In the genomic region with DNA sequence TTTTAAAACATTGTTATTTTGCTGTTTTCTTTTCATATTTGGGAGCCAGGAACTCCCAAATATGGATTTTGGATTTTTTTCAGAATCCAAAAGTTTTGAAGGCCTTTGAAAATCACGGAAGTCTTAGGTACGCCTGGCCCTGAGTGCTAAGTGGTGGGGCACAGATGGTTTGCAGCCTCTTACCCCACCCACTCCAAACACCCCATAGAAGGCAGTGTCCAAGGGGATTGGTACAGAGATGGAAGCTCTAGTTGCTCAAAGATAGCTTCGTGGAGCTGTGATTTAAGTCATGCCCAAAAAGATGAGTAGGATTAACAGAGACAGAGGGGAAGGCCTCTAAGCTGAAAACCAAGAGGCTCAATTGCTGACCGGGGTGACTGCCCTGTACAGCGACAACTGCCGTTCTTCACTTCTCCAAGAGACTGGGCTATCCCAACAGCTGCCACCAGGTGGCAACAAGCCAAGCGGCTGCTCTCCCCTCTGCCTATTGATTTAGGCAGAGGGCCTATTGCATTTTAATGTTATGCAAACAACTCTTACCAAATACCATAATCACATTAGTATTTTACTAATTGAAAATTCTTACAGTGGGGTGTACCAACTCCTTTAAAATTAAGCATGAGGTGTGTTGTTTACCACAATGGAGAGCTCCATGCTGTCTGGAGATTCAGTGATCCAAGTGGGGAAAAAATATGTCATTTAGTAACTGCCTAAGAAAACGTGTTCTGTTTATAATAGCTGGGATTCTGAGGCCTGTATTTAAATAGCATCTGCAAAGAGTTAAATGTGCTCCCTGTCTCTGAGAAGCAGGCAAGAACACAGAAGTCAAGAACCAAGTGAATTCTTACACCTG, we compare ENCODE assay signal across 8 cellular contexts.
DNase-seq lines count a peak whose midpoint lies in the region; ATAC-seq and TF ChIP-seq lines count a peak whose summit lies in the region.

No MANE protein-coding gene starts in this region.

- POLR2A ChIA-PET in GM10248 (lab: Yijun Ruan, JAX) = no interaction called here
- POLR2A ChIA-PET in RWPE1 (lab: Yijun Ruan, JAX; ENCODE audit: low non-redundant PET) = no interaction called here

- H3K27ac ChIP-seq in RWPE1 = no peak overlapping the region

- no peak overlapping the region for H3K4me3 ChIP-seq in fibroblast of villous mesenchyme (ENCODE audit: low read depth, low read length)

- DNase-seq in GM10248 (ENCODE audit: extremely low spot score) (peak; percentile 82), LoVo (ENCODE audit: low spot score) (peak; percentile 82), RWPE1 (ENCODE audit: low spot score) (peak; percentile 75), fibroblast of villous mesenchyme (ENCODE audit: low read depth) (peak; percentile 69), nucleus accumbens (lab: John Stamatoyannopoulos, UW) (peak in 50 of 56 donors; percentile 7 to 87 (median 46)), superior temporal gyrus (ENCODE audit: extremely low spot score) (peak; percentile 90)
- peak; percentile 63 to 77 for DNase-seq in activated T-helper 1 cell treated with anti-CD3 and anti-CD28 coated beads, Interleukin-2, amount 50 U/mL, for 16 hours (ENCODE audit: low read depth in 1 of 2, low spot score in 1 of 2)

- ATAC-seq in HG03045 (IDR thresholded peaks at IDR 0.05; ENCODE audit: unreplicated experiment) = no peak

- TF ChIP-seq CTCF in GM10248 (IDR thresholded peaks at IDR 0.05; ENCODE audit: control extremely low read depth, extremely low read depth, low read depth, missing control alignments) (peak; percentile 86), RWPE1 (conservative IDR thresholded peaks at IDR 0.05; ENCODE audit: low read depth) (peak; percentile 97), fibroblast of villous mesenchyme (IDR thresholded peaks at IDR 0.05; ENCODE audit: insufficient read depth, low read depth, low read length) (peak; percentile 95)

- CTCF ChIA-PET in GM10248 (lab: Yijun Ruan, JAX) (interaction anchor here (0.6 to 5.1 kb wide), 34 partner anchors 12 to 585 kb away, joined by 3 to 61 read pairs (median 4); a partner anchor contains a TSS), RWPE1 (lab: Yijun Ruan, JAX) (interaction anchor here (0.5 to 1.8 kb wide), 23 partner anchors 10 to 1785 kb away, joined by 3 to 11 read pairs (median 4); no protein-coding TSS in a partner anchor)
